In genomic region chr22:37229012-37229804, GRCh38 we compare ENCODE assay signal across 9 cellular contexts. TPM values are rescaled to one million over a fixed set of nuclear protein-coding genes. Genes with fewer than 3 reads are reported as not detected.
DNase-seq lines count a peak whose midpoint lies in the region; ATAC-seq and TF ChIP-seq lines count a peak whose summit lies in the region.
"Had no signal": no experiment of that assay in that cellular context is flagged by ENCODE, and none has a peak within 500 bp of the region (broad histone marks: within the 10 kb centered on the region; RNA-seq: fewer than 3 reads in every experiment).

No MANE protein-coding gene starts in this region.

- peak; percentile 48 for DNase-seq in stimulated activated CD4-positive, alpha-beta T cell treated with anti-CD3 and anti-CD28 coated beads, Interleukin-4, amount 100 ng/mL, for 24 hours
- no peak for DNase-seq in stimulated activated CD4-positive, alpha-beta T cell treated with anti-CD3 and anti-CD28 coated beads, Interleukin-4, amount 100 ng/mL, for 4 hours
- DNase-seq in activated CD8-positive, alpha-beta T cell treated with anti-CD3 and anti-CD28 coated beads for 36 hours, result peak; percentile 80
- DNase-seq in hepatic stellate cell (ENCODE audit: low spot score), result peak; percentile 88
- DNase-seq in superior temporal gyrus (ENCODE audit: extremely low spot score), result no peak
- no peak for DNase-seq in NCI-H1105 treated with DMSO at 0.1 percent for 48 hours (lab: John Stamatoyannopoulos, UW)
- DNase-seq in iPS-NIHi7 (ENCODE audit: extremely low spot score), result no peak

- peak overlapping the region; percentile 76 for H3K4me3 Mint-ChIP-seq in activated CD8-positive, alpha-beta T cell treated with anti-CD3 and anti-CD28 coated beads for 36 hours
- H3K4me3 Mint-ChIP-seq: WTC11 had no signal

- CTCF ChIA-PET in activated CD8-positive, alpha-beta T cell treated with anti-CD3 and anti-CD28 coated beads for 36 hours (lab: Charles Lee), result interaction anchor here (0.6 to 5.0 kb wide), 10 partner anchors 9 to 184 kb away, joined by 3 to 40 read pairs (median 6); partner anchors contain the start of gene RAC2

- H3K4me1 Mint-ChIP-seq in activated CD8-positive, alpha-beta T cell treated with anti-CD3 and anti-CD28 coated beads for 36 hours (ENCODE audit: low read depth), result peaks cover 85% of the 10 kb centered on the region
- H3K4me1 Mint-ChIP-seq: WTC11 had no signal

- H3K27ac Mint-ChIP-seq in activated CD8-positive, alpha-beta T cell treated with anti-CD3 and anti-CD28 coated beads for 36 hours, result peak overlapping the region; percentile 98
- H3K27ac Mint-ChIP-seq: WTC11 had no signal

- POLR2A ChIA-PET in activated CD8-positive, alpha-beta T cell treated with anti-CD3 and anti-CD28 coated beads for 36 hours (lab: Charles Lee), result interaction anchor here (0.8 to 7.6 kb wide), 16 partner anchors 10 to 256 kb away, joined by 3 to 209 read pairs (median 6); partner anchors contain the start of genes CYTH4, IL2RB and RAC2

- peaks cover 90% of the 10 kb centered on the region for H3K36me3 Mint-ChIP-seq in activated CD8-positive, alpha-beta T cell treated with anti-CD3 and anti-CD28 coated beads for 36 hours (ENCODE audit: low read depth)
- H3K36me3 Mint-ChIP-seq: WTC11 had no signal

- TF ChIP-seq CTCF in activated CD8-positive, alpha-beta T cell treated with anti-CD3 and anti-CD28 coated beads for 36 hours (IDR thresholded peaks at IDR 0.05), result no peak

- intact Hi-C loops in activated CD8-positive, alpha-beta T cell treated with anti-CD3 and anti-CD28 coated beads for 36 hours (cut with micrococcal nuclease), result no loop called here

- H3K27me3 Mint-ChIP-seq in activated CD8-positive, alpha-beta T cell treated with anti-CD3 and anti-CD28 coated beads for 36 hours, result no peaks in the 10 kb centered on the region

- ATAC-seq in activated CD8-positive, alpha-beta T cell treated with anti-CD3 and anti-CD28 coated beads for 36 hours, result peak; percentile 7
- ATAC-seq in HG02973 (IDR thresholded peaks at IDR 0.05; ENCODE audit: unreplicated experiment), result no peak
- ATAC-seq: WTC11 had no signal

- peaks cover 4% of the 10 kb centered on the region for H3K9me3 Mint-ChIP-seq in activated CD8-positive, alpha-beta T cell treated with anti-CD3 and anti-CD28 coated beads for 36 hours
- H3K9me3 Mint-ChIP-seq: WTC11 had no signal

RNA-seq across cellular contexts. Expression of gene RAC2, which starts 14.9 kb away (rescaled TPM):
- total RNA-seq in activated CD8-positive, alpha-beta T cell treated with anti-CD3 and anti-CD28 coated beads for 36 hours, result 100 to 1,000 TPM; 699 to 717 TPM

RNA-seq across cellular contexts. Expression of gene SSTR3, which starts 16.9 kb away (rescaled TPM):
- total RNA-seq in activated CD8-positive, alpha-beta T cell treated with anti-CD3 and anti-CD28 coated beads for 36 hours, result 1 to 10 TPM; 7.9 to 8.5 TPM

RNA-seq across cellular contexts. Expression of gene C1QTNF6, which starts 41.2 kb away (rescaled TPM):
- 1 to 10 TPM; 6.4 TPM for total RNA-seq in activated CD8-positive, alpha-beta T cell treated with anti-CD3 and anti-CD28 coated beads for 36 hours

RNA-seq across cellular contexts. Expression of gene CYTH4, which starts 53.1 kb away (rescaled TPM):
- total RNA-seq in activated CD8-positive, alpha-beta T cell treated with anti-CD3 and anti-CD28 coated beads for 36 hours, result 10 to 100 TPM; 33.2 to 33.4 TPM

Comparison
In these comparisons a context has a peak if more than half of its experiments do, and no peak if none do; other contexts are left out.
1. DNase-seq: peak in stimulated activated CD4-positive, alpha-beta T cell treated with anti-CD3 and anti-CD28 coated beads, Interleukin-4, amount 100 ng/mL, for 24 hours (single experiment), activated CD8-positive, alpha-beta T cell treated with anti-CD3 and anti-CD28 coated beads for 36 hours (single experiment) and hepatic stellate cell (single experiment); none in stimulated activated CD4-positive, alpha-beta T cell treated with anti-CD3 and anti-CD28 coated beads, Interleukin-4, amount 100 ng/mL, for 4 hours (0 of 2), superior temporal gyrus (single experiment), NCI-H1105 treated with DMSO at 0.1 percent for 48 hours (single experiment) and iPS-NIHi7 (single experiment).